11 cellular contexts compared by ENCODE assay signal in the genomic region with DNA sequence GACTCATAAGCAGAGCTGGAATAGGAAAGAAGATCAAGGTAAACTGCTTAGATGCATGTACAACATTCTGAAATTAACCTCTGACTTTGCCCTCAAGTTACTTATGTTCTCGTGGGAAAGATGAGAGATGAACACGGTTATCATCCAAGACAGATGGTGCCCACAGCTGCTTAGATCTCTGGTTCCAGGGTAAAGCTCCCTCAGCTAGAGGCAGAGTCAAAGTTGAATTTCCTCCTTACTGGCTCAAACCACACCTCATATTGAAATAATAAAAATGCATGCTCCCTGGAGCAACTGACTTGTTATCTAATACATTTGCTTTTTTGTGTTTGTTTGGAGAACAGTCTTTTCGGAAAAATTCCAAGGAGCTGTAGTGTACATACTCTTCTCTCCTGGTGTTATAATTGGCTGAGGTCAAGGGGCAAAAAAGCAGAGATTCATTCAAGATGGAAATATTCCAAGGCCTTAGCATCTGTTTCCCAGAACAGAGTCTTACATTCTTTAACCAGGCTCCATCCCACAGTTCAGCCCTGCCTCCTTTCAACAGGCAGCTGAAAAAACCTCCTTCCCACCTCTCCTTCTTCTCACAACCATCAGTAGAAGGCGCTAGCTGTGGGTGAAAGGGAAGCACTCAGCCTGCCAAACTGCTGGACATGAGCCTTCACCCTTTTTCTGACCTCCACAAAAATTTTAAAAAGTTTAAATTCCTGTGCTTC. TPM values are rescaled to one million over a fixed set of nuclear protein-coding genes. Genes with fewer than 3 reads are reported as not detected.
DNase-seq lines count a peak whose midpoint lies in the region; ATAC-seq and TF ChIP-seq lines count a peak whose summit lies in the region.
"Had no signal": no experiment of that assay in that cellular context is flagged by ENCODE, and none has a peak within 500 bp of the region (broad histone marks: within the 10 kb centered on the region; RNA-seq: fewer than 3 reads in every experiment).

No MANE protein-coding gene starts in this region.

- TF ChIP-seq CTCF in esophagus squamous epithelium (IDR thresholded peaks at IDR 0.05) (no peak), GM10248 (IDR thresholded peaks at IDR 0.05; ENCODE audit: control extremely low read depth, extremely low read depth, low read depth, missing control alignments) (no peak)

- POLR2A ChIA-PET in GM10248 (lab: Yijun Ruan, JAX): no interaction called here

- H3K27ac ChIP-seq in esophagus squamous epithelium: peak overlapping the region; percentile 20 to 88 (median 82)
- H3K27ac ChIP-seq in aorta (ENCODE audit: low read depth in 1 of 2, low read length in 2 of 2): peak overlapping the region; percentile 45 to 95
- H3K27ac ChIP-seq: A549 had no signal

- peak; percentile 4 for DNase-seq in NCI-H2171 treated with DMSO at 0.1 percent for 48 hours (lab: John Stamatoyannopoulos, UW)
- no peak for DNase-seq in NCI-H2171 (lab: John Stamatoyannopoulos, UW)
- no peak for DNase-seq in esophagus squamous epithelium (lab: John Stamatoyannopoulos, UW)
- peak; percentile 93 for DNase-seq in myocyte (ENCODE audit: low read depth)
- peak in 1 of 2 donors; percentile 78 for DNase-seq in aorta
- no peak for DNase-seq in GM10248 (ENCODE audit: extremely low spot score)
- no peak for DNase-seq in activated effector memory CD4-positive, alpha-beta T cell treated with Interleukin-2 at 50 U/mL for 16 hours
- DNase-seq: stimulated activated CD4-positive, alpha-beta T cell treated with anti-CD3 and anti-CD28 coated beads, Interleukin-2, amount 100 ng/mL, for 24 hours had no signal

- ATAC-seq in aorta (ENCODE audit: low FRiP score): peak; percentile 90
- no peak for ATAC-seq in HG02588 (IDR thresholded peaks at IDR 0.05; ENCODE audit: unreplicated experiment)
- ATAC-seq: A549 had no signal

- intact Hi-C loops in esophagus squamous epithelium (cut with DNase I): no loop called here
- intact Hi-C loops in aorta (cut with DNase I): loop anchor here (2.0 to 5.0 kb wide), 4 partner anchors 46 to 76 kb away; a partner anchor contains a TSS

- H3K27me3 ChIP-seq in esophagus squamous epithelium (no peaks in the 10 kb centered on the region), aorta (ENCODE audit: control insufficient read depth in 1 of 2, insufficient read depth in 2 of 2, low read length in 1 of 2) (no peaks in the 10 kb centered on the region)

- H3K9me3 ChIP-seq in esophagus squamous epithelium (no peaks in the 10 kb centered on the region), aorta (ENCODE audit: control insufficient read depth, low read length) (no peaks in the 10 kb centered on the region)
- H3K9me3 ChIP-seq: A549 had no signal

- H3K36me3 ChIP-seq in esophagus squamous epithelium: no peaks in the 10 kb centered on the region
- peaks cover 0 to 1% of the 10 kb centered on the region in 2 donors for H3K36me3 ChIP-seq in aorta (ENCODE audit: control insufficient read depth in 1 of 2, insufficient read depth in 2 of 2, low read length in 1 of 2)

- CTCF ChIA-PET in GM10248 (lab: Yijun Ruan, JAX): interaction anchor here (0.6 kb wide), 1 partner anchor 80 kb away, joined by 3 read pairs; no protein-coding TSS in a partner anchor

- no peak for TF ChIP-seq POLR2A in esophagus squamous epithelium (IDR thresholded peaks at IDR 0.05)

- 39 to 43% methylated on average over 4 of the region's 4 CpGs for WGBS in esophagus squamous epithelium, 2 donors
- 4 to 9% methylated on average over 4 of the region's 4 CpGs for WGBS in aorta, 2 donors

- peaks cover 0 to 70% (median 44%) of the 10 kb centered on the region in 3 donors for H3K4me1 ChIP-seq in esophagus squamous epithelium
- H3K4me1 ChIP-seq in aorta (ENCODE audit: control insufficient read depth in 1 of 2, insufficient read depth in 2 of 2, low read length in 2 of 2): peaks cover 3% of the 10 kb centered on the region in 2 donors
- H3K4me1 ChIP-seq: A549 had no signal

- H3K4me3 ChIP-seq in esophagus squamous epithelium (peak overlapping the region in 1 of 4 donors; percentile 32), aorta (ENCODE audit: low read length in 2 of 2) (no peak overlapping the region)
- H3K4me3 ChIP-seq: A549 had no signal

RNA-seq across cellular contexts. Expression of a gene that starts 43.6 kb away (rescaled TPM):
- 100 to 1,000 TPM in 1 of 4 donors, 10 to 100 TPM in 3; 53.4 to 146 (median 68.8) TPM for total RNA-seq in esophagus squamous epithelium
- not detected in 2 replicates for total RNA-seq in myocyte
- polyA plus RNA-seq in myocyte (2012): not detected
- total RNA-seq in aorta: 100 to 1,000 TPM; 183 to 213 TPM
- 100 to 1,000 TPM; 157 to 232 TPM for polyA plus RNA-seq in aorta
- total RNA-seq: T-helper 1 cell treated with Interleukin-12 subunit alpha and Interleukin-12 subunit beta and Interleukin-4 antibody, amounts not matched to agents 30 ng/mL and 1 ng/mL, for 36 hours had no signal
- polyA plus RNA-seq: A549 had no signal

RNA-seq across cellular contexts. Expression of a gene that starts 50.8 kb away (rescaled TPM):
- 1 to 10 TPM in 3 of 4 donors, under 1 TPM in 1; 0.45 to 8.6 (median 2.6) TPM for total RNA-seq in esophagus squamous epithelium
- 0.62 TPM in 1 of 2 replicates, not detected in the other for total RNA-seq in myocyte
- polyA plus RNA-seq in myocyte (2012): 0.05 TPM
- total RNA-seq in aorta: 1 to 10 TPM; 2.8 to 3.7 TPM
- polyA plus RNA-seq in aorta: 10 to 100 TPM in 1 of 2 donors, 1 to 10 TPM in 1; 9.0 to 13.5 TPM
- total RNA-seq: T-helper 1 cell treated with Interleukin-12 subunit alpha and Interleukin-12 subunit beta and Interleukin-4 antibody, amounts not matched to agents 30 ng/mL and 1 ng/mL, for 36 hours had no signal
- polyA plus RNA-seq: A549 had no signal

Comparison
In these comparisons a context has a peak if more than half of its experiments do, and no peak if none do; other contexts are left out.
1. DNase-seq: peak in NCI-H2171 treated with DMSO at 0.1 percent for 48 hours (single experiment) and myocyte (single experiment); none in NCI-H2171 (single experiment), esophagus squamous epithelium (single experiment), GM10248 (single experiment) and activated effector memory CD4-positive, alpha-beta T cell treated with Interleukin-2 at 50 U/mL for 16 hours (single experiment).
2. RNA of a gene that starts 43.6 kb away (total RNA-seq): 183 to 213 TPM in aorta and 53.4 to 146 TPM in esophagus squamous epithelium; not detected in myocyte; every median in the first group is over 10 times any median in the second.